In genomic region chr16:499924-500323, GRCh38 we compare ENCODE assay signal across 28 cellular contexts.
"Had no signal": no experiment of that assay in that cellular context is flagged by ENCODE, and none has a peak within 500 bp of the region (broad histone marks: within the 10 kb centered on the region; RNA-seq: fewer than 3 reads in every experiment).

No MANE protein-coding gene starts in this region.

- H3K4me3 Mint-ChIP-seq: activated CD4-positive, alpha-beta memory T cell treated with anti-CD3 and anti-CD28 coated beads for 36 hours; activated CD4-positive, alpha-beta T cell treated with anti-CD3 and anti-CD28 coated beads, Interleukin-2, amount 10 ng/mL, durations not matched to agents 24 days and 14 days; activated naive CD4-positive, alpha-beta T cell treated with anti-CD3 and anti-CD28 coated beads, Interleukin-2, amount 50 U/mL, for 24 hours; activated naive CD8-positive, alpha-beta T cell treated with anti-CD3 and anti-CD28 coated beads, Interleukin-2, amount 50 U/mL, for 24 hours; activated T-cell treated with anti-CD3 and anti-CD28 coated beads, Interleukin-2, amount 50 U/mL, for 4 hours; central memory CD8-positive, alpha-beta T cell; dendritic cell treated with granulocyte-macrophage colony-stimulating factor and Interleukin-4, amounts not matched to agents 40 ng/mL and 50 ng/mL, for 4 days; T-helper 17 cell had no signal

- H3K9ac ChIP-seq: parathyroid adenoma had no signal

- H3K79me2 ChIP-seq: parathyroid adenoma had no signal

- H3K9me3 Mint-ChIP-seq: activated CD4-positive, alpha-beta memory T cell treated with anti-CD3 and anti-CD28 coated beads for 36 hours; activated CD4-positive, alpha-beta T cell treated with anti-CD3 and anti-CD28 coated beads, Interleukin-2, amount 10 ng/mL, durations not matched to agents 24 days and 14 days; activated naive CD4-positive, alpha-beta T cell treated with anti-CD3 and anti-CD28 coated beads, Interleukin-2, amount 50 U/mL, for 24 hours; activated naive CD8-positive, alpha-beta T cell treated with anti-CD3 and anti-CD28 coated beads, Interleukin-2, amount 50 U/mL, for 24 hours; activated T-cell treated with anti-CD3 and anti-CD28 coated beads, Interleukin-2, amount 50 U/mL, for 4 hours; activated T-helper 2 cell treated with anti-CD3 and anti-CD28 coated beads, Interferon-gamma antibody, Interleukin-2, Interleukin-4, amounts not matched to agents 10 μg/mL and 5 μg/mL and 100 μg/mL, durations not matched to agents 14 hours and 24 hours and 36 hours; central memory CD8-positive, alpha-beta T cell; dendritic cell treated with granulocyte-macrophage colony-stimulating factor and Interleukin-4, amounts not matched to agents 40 ng/mL and 50 ng/mL, for 4 days had no signal

- ATAC-seq: activated naive CD8-positive, alpha-beta T cell treated with anti-CD3 and anti-CD28 coated beads, Interleukin-2, amount 50 U/mL, for 24 hours; activated T-cell treated with anti-CD3 and anti-CD28 coated beads, Interleukin-2, amount 50 U/mL, for 4 hours; stimulated activated naive CD8-positive, alpha-beta T cell treated with anti-CD3 and anti-CD28 coated beads, Interleukin-15, Interleukin-2, amounts not matched to agents 100 U/mL and 50 U/mL, for 24 hours; T-helper 17 cell had no signal

- H2AFZ ChIP-seq: hepatocyte, parathyroid adenoma had no signal

- H3K4me3 ChIP-seq: breast epithelium, hepatocyte, testis, transverse colon had no signal

- H3K27ac Mint-ChIP-seq: activated CD4-positive, alpha-beta memory T cell treated with anti-CD3 and anti-CD28 coated beads for 36 hours; activated CD4-positive, alpha-beta T cell treated with anti-CD3 and anti-CD28 coated beads, Interleukin-2, amount 10 ng/mL, durations not matched to agents 24 days and 14 days; activated naive CD4-positive, alpha-beta T cell treated with anti-CD3 and anti-CD28 coated beads, Interleukin-2, amount 50 U/mL, for 24 hours; activated naive CD8-positive, alpha-beta T cell treated with anti-CD3 and anti-CD28 coated beads, Interleukin-2, amount 50 U/mL, for 24 hours; activated T-helper 2 cell treated with anti-CD3 and anti-CD28 coated beads, Interferon-gamma antibody, Interleukin-2, Interleukin-4, amounts not matched to agents 10 μg/mL and 5 μg/mL and 100 μg/mL, durations not matched to agents 14 hours and 24 hours and 36 hours; dendritic cell treated with granulocyte-macrophage colony-stimulating factor and Interleukin-4, amounts not matched to agents 40 ng/mL and 50 ng/mL, for 4 days; T-helper 17 cell had no signal

- H3K4me1 Mint-ChIP-seq: activated CD4-positive, alpha-beta T cell treated with anti-CD3 and anti-CD28 coated beads, Interleukin-2, amount 10 ng/mL, durations not matched to agents 24 days and 14 days; activated naive CD8-positive, alpha-beta T cell treated with anti-CD3 and anti-CD28 coated beads, Interleukin-2, amount 50 U/mL, for 24 hours; T-helper 17 cell had no signal

- H3K36me3 Mint-ChIP-seq: activated CD4-positive, alpha-beta memory T cell treated with anti-CD3 and anti-CD28 coated beads for 36 hours; activated naive CD4-positive, alpha-beta T cell treated with anti-CD3 and anti-CD28 coated beads, Interleukin-2, amount 50 U/mL, for 24 hours had no signal

- H3K27me3 Mint-ChIP-seq: activated CD4-positive, alpha-beta memory T cell treated with anti-CD3 and anti-CD28 coated beads for 36 hours; activated CD4-positive, alpha-beta T cell treated with anti-CD3 and anti-CD28 coated beads, Interleukin-2, amount 10 ng/mL, durations not matched to agents 24 days and 14 days; activated naive CD4-positive, alpha-beta T cell treated with anti-CD3 and anti-CD28 coated beads, Interleukin-2, amount 50 U/mL, for 24 hours; activated naive CD8-positive, alpha-beta T cell treated with anti-CD3 and anti-CD28 coated beads, Interleukin-2, amount 50 U/mL, for 24 hours; central memory CD8-positive, alpha-beta T cell; dendritic cell treated with granulocyte-macrophage colony-stimulating factor and Interleukin-4, amounts not matched to agents 40 ng/mL and 50 ng/mL, for 4 days; T-helper 17 cell had no signal

- H3K27me3 ChIP-seq: breast epithelium, hepatocyte, testis, transverse colon had no signal

- H3K4me1 ChIP-seq: breast epithelium, parathyroid adenoma, testis had no signal

- H3K4me2 ChIP-seq: hepatocyte had no signal

- H3K27ac ChIP-seq: breast epithelium, hepatocyte, parathyroid adenoma, testis, transverse colon, WERI-Rb-1 had no signal

- H3K9me3 ChIP-seq: breast epithelium, testis, transverse colon had no signal

- H3K36me3 ChIP-seq: breast epithelium, transverse colon, WERI-Rb-1 had no signal

- DNase-seq: activated CD4-positive, alpha-beta memory T cell treated with anti-CD3 and anti-CD28 coated beads for 36 hours; activated CD4-positive, alpha-beta T cell treated with anti-CD3 and anti-CD28 coated beads, Interleukin-2, amount 10 ng/mL, durations not matched to agents 24 days and 14 days; activated CD4-positive, CD25-positive, alpha-beta regulatory T cell treated with anti-CD3 and anti-CD28 coated beads, Interleukin-2, amount 50 U/mL, for 72 hours; activated CD8-positive, alpha-beta memory T cell treated with anti-CD3 and anti-CD28 coated beads, Interleukin-2, amount 50 U/mL, for 48 hours; activated naive CD8-positive, alpha-beta T cell treated with anti-CD3 and anti-CD28 coated beads, Interleukin-2, amount 50 U/mL, for 24 hours; activated T-cell treated with anti-CD3 and anti-CD28 coated beads, Interleukin-2, amount 50 U/mL, for 4 hours; amygdala; effector CD4-positive, alpha-beta T cell; glutamatergic neuron; islet precursor cell; nucleus accumbens; stimulated activated CD4-positive, alpha-beta T cell treated with anti-CD3 and anti-CD28 coated beads, Interleukin-2, amount 100 ng/mL, for 48 hours; stimulated activated naive CD8-positive, alpha-beta T cell treated with anti-CD3 and anti-CD28 coated beads, Interleukin-15, Interleukin-2, amounts not matched to agents 100 U/mL and 50 U/mL, for 24 hours; T-helper 17 cell; T1000; testis; transverse colon; WERI-Rb-1 had no signal

- FAIRE-seq: endometrium, frontal cortex, urothelium cell line had no signal
